In genomic region chrX:38561951-38562719, GRCh38 we compare ENCODE assay signal across 8 cellular contexts. TPM values are rescaled to one million over a fixed set of nuclear protein-coding genes. Genes with fewer than 3 reads are reported as not detected.
DNase-seq lines count a peak whose midpoint lies in the region; ATAC-seq and TF ChIP-seq lines count a peak whose summit lies in the region.

No MANE protein-coding gene starts in this region.

- no peaks in the 10 kb centered on the region for H3K9me3 ChIP-seq in H9 (ENCODE audit: control insufficient read depth, low read depth, low read length)
- no peaks in the 10 kb centered on the region for H3K9me3 ChIP-seq in SJCRH30 (replicated peaks)
- H3K9me3 ChIP-seq in mammary epithelial cell (replicated peaks; ENCODE audit: insufficient read depth, low read length) = no peaks in the 10 kb centered on the region
- no peaks in the 10 kb centered on the region for H3K9me3 ChIP-seq in spleen

- H3K36me3 ChIP-seq in SJCRH30 = no peaks in the 10 kb centered on the region
- no peaks in the 10 kb centered on the region for H3K36me3 ChIP-seq in mammary epithelial cell (ENCODE audit: insufficient read depth, low read length)
- H3K36me3 ChIP-seq in spleen = no peaks in the 10 kb centered on the region

- no peaks in the 10 kb centered on the region for H3K79me1 ChIP-seq in H9 (ENCODE audit: insufficient read depth, low read depth, low read length, poor library complexity, severe bottlenecking)

- no peak overlapping the region for H2BK5ac ChIP-seq in H9 (ENCODE audit: insufficient read length, low read length)

- no peak overlapping the region for H4K8ac ChIP-seq in H9 (replicated peaks; ENCODE audit: insufficient read length, low read depth, low read length)

- H4K20me1 ChIP-seq in H9 (ENCODE audit: control insufficient read depth, insufficient read depth, insufficient read length) (no peaks in the 10 kb centered on the region), mammary epithelial cell (ENCODE audit: insufficient read depth, low read length) (no peaks in the 10 kb centered on the region)

- H3K27ac ChIP-seq in H9 (ENCODE audit: insufficient read length, low read depth, low read length) = no peak overlapping the region
- H3K27ac ChIP-seq in SJCRH30 = no peak overlapping the region
- no peak overlapping the region for H3K27ac ChIP-seq in mammary epithelial cell (ENCODE audit: insufficient read depth, low read depth, low read length)
- peak overlapping the region; percentile 40 for H3K27ac ChIP-seq in layer of hippocampus (ENCODE audit: low read depth, low read length)
- H3K27ac ChIP-seq in spleen = peak overlapping the region in 6 of 8 donors; percentile 43 to 73 (median 65)

- no CpG with 5 or more reads among the region's 38 CpGs for WGBS in H9 (ENCODE audit: extremely low coverage, insufficient read length, low lambda C conversion rate)
- WGBS in mammary epithelial cell (ENCODE audit: low coverage, missing lambda C conversion rate) = 28% methylated on average over 22 of the region's 38 CpGs
- WGBS in spleen, 5 donors = 2 to 55% (median 5%) methylated on average over 23 to 38 of the region's 38 CpGs

- peaks cover 35% of the 10 kb centered on the region for H3K27me3 Mint-ChIP-seq in H9 (ENCODE audit: low read depth)

- in situ Hi-C loops in mammary epithelial cell (cut with MboI; ENCODE audit: low sequenced_read_pairs in 2 of 2) = no loop called here

- dilution Hi-C loops in mammary epithelial cell (cut with HindIII; ENCODE audit: low sequenced_read_pairs) = no loop called here

- no peak overlapping the region for H4K5ac ChIP-seq in H9 (ENCODE audit: insufficient read length, low read depth, low read length)

- H2BK15ac ChIP-seq in H9 (ENCODE audit: low read depth, low read length) = no peak overlapping the region

- H3K9me3 Mint-ChIP-seq in H9 = peaks cover 60 to 70% of the 10 kb centered on the region in 2 experiments

- H3K27me3 ChIP-seq in H9 (ENCODE audit: insufficient read depth, low read length) (no peaks in the 10 kb centered on the region), SJCRH30 (no peaks in the 10 kb centered on the region), mammary epithelial cell (ENCODE audit: insufficient read depth, low read length) (peaks cover 3% of the 10 kb centered on the region), layer of hippocampus (ENCODE audit: control insufficient read depth, insufficient read depth, low read length) (no peaks in the 10 kb centered on the region), spleen (replicated peaks in 1 of 7) (peaks cover 0 to 18% (median 0%) of the 10 kb centered on the region in 7 donors)

- H3K4me3 Mint-ChIP-seq in H9 = peak overlapping the region; percentile 76 to 92

- no peak for ATAC-seq in GM18909 (IDR thresholded peaks at IDR 0.05; ENCODE audit: poor library complexity, unreplicated experiment)

- CTCF ChIA-PET in mammary epithelial cell (lab: Charles Lee; ENCODE audit: low non-redundant PET) = no interaction called here

- H3K4me2 ChIP-seq in H9 (ENCODE audit: insufficient read depth, insufficient read length, low read length) (peak overlapping the region; percentile 90), mammary epithelial cell (ENCODE audit: insufficient read depth, low read depth, low read length) (peak overlapping the region; percentile 94)

- no peak overlapping the region for H3K4ac ChIP-seq in H9 (ENCODE audit: low read depth, low read length)

- BruUV-seq in mammary epithelial cell (replicated peaks; lab: Mats Ljungman, UMichigan) = no TSS peak

- H3K56ac ChIP-seq in H9 (ENCODE audit: insufficient read length, low read depth, low read length) = no peak overlapping the region

- H2BK20ac ChIP-seq in H9 (ENCODE audit: low read depth, low read length, poor library complexity, severe bottlenecking) = no peak overlapping the region

- intact Hi-C loops in mammary epithelial cell (cut with micrococcal nuclease) (no loop called here), spleen (cut with DNase I; ENCODE audit: low total_unique reads) (no loop called here)

- H3K23me2 ChIP-seq in H9 (ENCODE audit: insufficient read length, low read depth, low read length, poor library complexity, severe bottlenecking) = peaks cover 10% of the 10 kb centered on the region

- H2BK120ac ChIP-seq in H9 (ENCODE audit: low read depth, low read length, poor library complexity, severe bottlenecking) = no peak overlapping the region

- H3K9ac ChIP-seq in H9 (ENCODE audit: extremely low read depth, insufficient read length, low read length) = peak overlapping the region; percentile 56
- no peak overlapping the region for H3K9ac ChIP-seq in mammary epithelial cell (ENCODE audit: insufficient read depth, low read length)

- H3K14ac ChIP-seq in H9 (ENCODE audit: insufficient read depth, low read length) = no peak overlapping the region

- no peak overlapping the region for H3K27ac Mint-ChIP-seq in H9

- no peak overlapping the region for H2AK5ac ChIP-seq in H9 (ENCODE audit: insufficient read length, low read length)

- H4K91ac ChIP-seq in H9 (ENCODE audit: insufficient read length, low read depth, low read length) = no peak overlapping the region

- H2BK12ac ChIP-seq in H9 (ENCODE audit: insufficient read length, low read depth, low read length) = no peak overlapping the region

- H3K36me3 Mint-ChIP-seq in H9 (ENCODE audit: insufficient read depth in 1 of 3, low read depth in 3 of 3) = peaks cover 0 to 2% (median 0%) of the 10 kb centered on the region in 3 experiments; a peak in 1 of 7 replicates

- H3K79me2 ChIP-seq in H9 (ENCODE audit: insufficient read depth, low read length) (no peaks in the 10 kb centered on the region), mammary epithelial cell (ENCODE audit: insufficient read depth, low read length) (no peaks in the 10 kb centered on the region)

- H3K4me3 ChIP-seq in SJCRH30 (peak overlapping the region; percentile 56), mammary epithelial cell (replicated peaks in 1 of 3; ENCODE audit: insufficient read depth in 1 of 3, low read depth in 2 of 3, low read length in 3 of 3) (peak overlapping the region; percentile 49 to 54 (median 51)), spleen (peak overlapping the region; percentile 28 to 73 (median 46))

- DNase-seq in H9 (peak; percentile 44), SJCRH30 (peak; percentile 13 to 19), mammary epithelial cell (no peak), spleen (peak; percentile 78), NOMO-1 treated with DMSO at 0.1 percent for 48 hours (lab: John Stamatoyannopoulos, UW; ENCODE audit: unreplicated experiment) (no peak), KG1 (lab: John Stamatoyannopoulos, UW) (no peak)

- TF ChIP-seq POLR2A in spleen (IDR thresholded peaks at IDR 0.05) = no peak

- no peak overlapping the region for H3K23ac ChIP-seq in H9 (ENCODE audit: insufficient read length, low read depth, low read length)

- no peak overlapping the region for H3T11ph ChIP-seq in H9 (ENCODE audit: low read length)

- peaks cover 6% of the 10 kb centered on the region in 2 experiments; a peak in 1 of 4 replicates for H3K4me1 Mint-ChIP-seq in H9

- no peak overlapping the region for H2AFZ ChIP-seq in H9 (ENCODE audit: low read length)
- H2AFZ ChIP-seq in mammary epithelial cell (ENCODE audit: low read depth, low read length) = peak overlapping the region; percentile 76

- no peaks in the 10 kb centered on the region for H3K4me1 ChIP-seq in H9 (ENCODE audit: insufficient read depth, low read length)
- H3K4me1 ChIP-seq in SJCRH30 = no peaks in the 10 kb centered on the region
- H3K4me1 ChIP-seq in mammary epithelial cell (ENCODE audit: insufficient read depth, low read length) = peaks cover 17% of the 10 kb centered on the region
- peaks cover 0 to 13% (median 4%) of the 10 kb centered on the region in 6 donors for H3K4me1 ChIP-seq in spleen

- TF ChIP-seq CTCF in H9 (conservative IDR thresholded peaks at IDR 0.05) (0 out of 3 replicates have a peak, but pooled peaks have one; percentile 13), mammary epithelial cell (conservative IDR thresholded peaks at IDR 0.05 in 1 of 2, IDR thresholded peaks at IDR 0.05 in 1 of 2; ENCODE audit: extremely low read depth in 1 of 2, insufficient read depth in 1 of 2, low read depth in 1 of 2, low read length in 2 of 2) (no peak), spleen (IDR thresholded peaks at IDR 0.05 in 8 of 11, conservative IDR thresholded peaks at IDR 0.05 in 3 of 11) (no peak)

- H3K18ac ChIP-seq in H9 (ENCODE audit: insufficient read length, low read depth, low read length) = no peak overlapping the region

RNA-seq across cellular contexts. Expression of gene TSPAN7, which starts 0.8 kb away (rescaled TPM):
- total RNA-seq in H9 (2021) (3.5 and 3.8 TPM in 2 replicates), mammary epithelial cell (under 1 TPM; 0.50 to 0.59 TPM), spleen (100 to 1,000 TPM in 3 of 7 donors, 10 to 100 TPM in 4; 52.0 to 158 (median 97.3) TPM)
- total RNA-seq in SJCRH30 (2014; rRNA removed; shearing (Covaris generic)) = 1.6 and 2.0 TPM in 2 replicates
- polyA plus RNA-seq in mammary epithelial cell (0.40 TPM), spleen (10 to 100 TPM in 2 of 3 donors, 1 to 10 TPM in 1; 7.2 to 30.2 (median 11.9) TPM)
- polyA minus RNA-seq in mammary epithelial cell = not detected

Comparison
In these comparisons a context has a peak if more than half of its experiments do, and no peak if none do; other contexts are left out.
1. DNase-seq: peak in H9 (single experiment), SJCRH30 (2 of 2) and spleen (single experiment); none in mammary epithelial cell (single experiment), NOMO-1 treated with DMSO at 0.1 percent for 48 hours (single experiment) and KG1 (single experiment).
2. H3K27ac ChIP-seq: peak in layer of hippocampus (single experiment) and spleen (6 of 8); none in H9 (single experiment), SJCRH30 (single experiment) and mammary epithelial cell (single experiment).
3. RNA of gene TSPAN7, which starts 0.8 kb away (total RNA-seq): 52.0 to 158 TPM in spleen; 3.5 to 3.8 TPM in H9, 1.6 to 2.0 TPM in SJCRH30 and 0.50 to 0.59 TPM in mammary epithelial cell; every median in the first group is over 10 times any median in the second.
4. Peak in every context shown above with its lines, with median percentiles within 50 percentile points of each other: H3K4me3 ChIP-seq.